In genomic region chr22:20009018-20009482, GRCh38 we compare ENCODE assay signal across 1 cellular context.
TF ChIP-seq lines count a peak whose summit lies in the region.

No MANE protein-coding gene starts in this region.

TF ChIP-seq in K562, 482 proteins besides CTCF, POLR2A, EP300 and RAD21 (continued from another document):
- 0 out of 2 replicates have a peak, but pooled peaks have one; percentile 30 for TF ChIP-seq GTF2F1 (IDR thresholded peaks at IDR 0.05; ENCODE audit: low read depth, low read length)
- 0 out of 2 replicates have a peak, but pooled peaks have one; percentile 57 for TF ChIP-seq E2F3 (CRISPR knock-in tag; IDR thresholded peaks at IDR 0.05)
- TF ChIP-seq ZNF274 (IDR thresholded peaks at IDR 0.05; ENCODE audit: borderline replicate concordance, low read depth, low read length), result no peak
- no peak for TF ChIP-seq ZNF561 (CRISPR knock-in tag; conservative IDR thresholded peaks at IDR 0.05)
- TF ChIP-seq ZC3H11A (IDR thresholded peaks at IDR 0.05; ENCODE audit: low read depth, low read length), result no peak
- peak; percentile 82 for TF ChIP-seq NR4A1 (CRISPR knock-in tag; IDR thresholded peaks at IDR 0.05)
- no peak for TF ChIP-seq NR4A1 (tag; IDR thresholded peaks at IDR 0.05)
- TF ChIP-seq CGGBP1 (CRISPR knock-in tag; IDR thresholded peaks at IDR 0.05), result no peak
- TF ChIP-seq ZNF57 (CRISPR knock-in tag; IDR thresholded peaks at IDR 0.05), result 0 out of 2 replicates have a peak, but pooled peaks have one; percentile 47
- no peak for TF ChIP-seq ZNF431 (CRISPR knock-in tag; IDR thresholded peaks at IDR 0.05)
